ENCODE assay signal across 20 cellular contexts in genomic region chr1:167238713-167239112, GRCh38. TPM values are rescaled to one million over a fixed set of nuclear protein-coding genes. Genes with fewer than 3 reads are reported as not detected.
DNase-seq lines count a peak whose midpoint lies in the region; ATAC-seq and TF ChIP-seq lines count a peak whose summit lies in the region.
"Had no signal": no experiment of that assay in that cellular context is flagged by ENCODE, and none has a peak within 500 bp of the region (broad histone marks: within the 10 kb centered on the region; RNA-seq: fewer than 3 reads in every experiment).

No MANE protein-coding gene starts in this region.

- no peaks in the 10 kb centered on the region for H3K9me3 Mint-ChIP-seq in activated CD4-positive, alpha-beta T cell treated with anti-CD3 and anti-CD28 coated beads, Interleukin-2, amount 10 ng/mL, durations not matched to agents 24 days and 14 days
- H3K9me3 Mint-ChIP-seq: CD4-positive, alpha-beta T cell; H9 had no signal

- DNase-seq in activated CD4-positive, alpha-beta T cell treated with anti-CD3 and anti-CD28 coated beads, Interleukin-2, amount 10 ng/mL, durations not matched to agents 24 days and 14 days, result peak; percentile 26
- DNase-seq in activated CD4-positive, alpha-beta T cell treated with anti-CD3 and anti-CD28 coated beads for 4 hours, result no peak
- DNase-seq in left colon (no peak), hippocampal formation (lab: John Stamatoyannopoulos, UW) (no peak)
- no peak for DNase-seq in activated CD4-positive, CD25-positive, alpha-beta regulatory T cell (lab: John Stamatoyannopoulos, UW)
- DNase-seq: AML-193; BE2C; CD4-positive, alpha-beta T cell; CD8-positive, alpha-beta memory T cell; DMS53; DND-41; GM23248; H9 had no signal

- no peak for TF ChIP-seq RAD21 in liver (IDR thresholded peaks at IDR 0.05)

- TF ChIP-seq CTCF in liver (IDR thresholded peaks at IDR 0.05; ENCODE audit: low read depth, low read length, missing input control), result no peak

- no peaks in the 10 kb centered on the region for H3K36me3 ChIP-seq in liver (ENCODE audit: control insufficient read depth in 4 of 4, insufficient read depth in 3 of 4, low read depth in 1 of 4, low read length in 3 of 4)
- H3K36me3 ChIP-seq: BE2C had no signal

- no peak overlapping the region for H3K27ac Mint-ChIP-seq in activated CD4-positive, alpha-beta T cell treated with anti-CD3 and anti-CD28 coated beads, Interleukin-2, amount 10 ng/mL, durations not matched to agents 24 days and 14 days
- H3K27ac Mint-ChIP-seq: CD14-positive monocyte; CD4-positive, alpha-beta T cell; CD8-positive, alpha-beta memory T cell had no signal

- H3K9ac ChIP-seq in liver (ENCODE audit: low read depth in 1 of 2, low read length in 2 of 2), result no peak overlapping the region
- H3K9ac ChIP-seq: BLaER1 treated with 17β-estradiol and CSF1 and Interleukin-3, amounts not matched to agents 10 nM and 100 nM; GM23248 had no signal

- no peaks in the 10 kb centered on the region for H3K27me3 Mint-ChIP-seq in activated CD4-positive, alpha-beta T cell treated with anti-CD3 and anti-CD28 coated beads, Interleukin-2, amount 10 ng/mL, durations not matched to agents 24 days and 14 days
- H3K27me3 Mint-ChIP-seq: CD4-positive, alpha-beta T cell; CD8-positive, alpha-beta memory T cell had no signal

- H3K36me3 Mint-ChIP-seq in activated CD4-positive, alpha-beta T cell treated with anti-CD3 and anti-CD28 coated beads, Interleukin-2, amount 10 ng/mL, durations not matched to agents 24 days and 14 days (ENCODE audit: low read depth), result peaks cover 2% of the 10 kb centered on the region

- no peaks in the 10 kb centered on the region for H3K27me3 ChIP-seq in liver (ENCODE audit: control insufficient read depth in 4 of 4, insufficient read depth in 4 of 4, low read length in 3 of 4)
- H3K27me3 ChIP-seq: BE2C; BLaER1 treated with 17β-estradiol and CSF1 and Interleukin-3, amounts not matched to agents 10 nM and 100 nM had no signal

- H3K4me1 ChIP-seq in liver (ENCODE audit: control insufficient read depth in 4 of 4, insufficient read depth in 4 of 4, low read length in 3 of 4), result peaks cover 0 to 5% (median under 1%) of the 10 kb centered on the region in 4 donors

- H3K9me3 ChIP-seq in liver (ENCODE audit: control insufficient read depth in 4 of 4, low read length in 3 of 4), result no peaks in the 10 kb centered on the region
- H3K9me3 ChIP-seq: BE2C had no signal

- intact Hi-C loops in activated CD4-positive, alpha-beta T cell treated with anti-CD3 and anti-CD28 coated beads, Interleukin-2, amount 10 ng/mL, durations not matched to agents 24 days and 14 days (cut with micrococcal nuclease), result no loop called here
- intact Hi-C loops in left colon (cut with DNase I, micrococcal nuclease), result no loop called here

- no peak overlapping the region for H3K27ac ChIP-seq in liver (ENCODE audit: low read depth in 1 of 2, low read length in 2 of 2)
- H3K27ac ChIP-seq: 22Rv1; BLaER1 treated with 17β-estradiol and CSF1 and Interleukin-3, amounts not matched to agents 10 nM and 100 nM; GM23248 had no signal

- no peak overlapping the region for H3K4me3 Mint-ChIP-seq in activated CD4-positive, alpha-beta T cell treated with anti-CD3 and anti-CD28 coated beads, Interleukin-2, amount 10 ng/mL, durations not matched to agents 24 days and 14 days
- H3K4me3 Mint-ChIP-seq: CD14-positive monocyte; CD4-positive, alpha-beta T cell; CD8-positive, alpha-beta memory T cell; H9 had no signal

- no peak overlapping the region for H3K4me3 ChIP-seq in liver (ENCODE audit: low read depth in 1 of 3, low read length in 3 of 3)
- H3K4me3 ChIP-seq: BLaER1 treated with 17β-estradiol and CSF1 and Interleukin-3, amounts not matched to agents 10 nM and 100 nM; GM23248 had no signal

- ATAC-seq in left colon, result peak; percentile 27
- ATAC-seq in GM19351 (IDR thresholded peaks at IDR 0.05; ENCODE audit: unreplicated experiment), result no peak
- ATAC-seq in HG02884 (IDR thresholded peaks at IDR 0.05; ENCODE audit: unreplicated experiment), result no peak
- ATAC-seq: HCT116 had no signal

- peaks cover 3% of the 10 kb centered on the region for H3K4me1 Mint-ChIP-seq in activated CD4-positive, alpha-beta T cell treated with anti-CD3 and anti-CD28 coated beads, Interleukin-2, amount 10 ng/mL, durations not matched to agents 24 days and 14 days

TF ChIP-seq in liver, 16 proteins besides CTCF, POLR2A, EP300 and RAD21:
- TF ChIP-seq NR2F2 (IDR thresholded peaks at IDR 0.05) (no peak), GABPA (IDR thresholded peaks at IDR 0.05 in 1 of 2, conservative IDR thresholded peaks at IDR 0.05 in 1 of 2) (no peak), HNF4A (conservative IDR thresholded peaks at IDR 0.05) (peak; percentile 70 to 77), MAX (IDR thresholded peaks at IDR 0.05) (no peak), YY1 (IDR thresholded peaks at IDR 0.05) (peak; percentile 18), HNF4G (IDR thresholded peaks at IDR 0.05) (peak; percentile 27), EGR1 (IDR thresholded peaks at IDR 0.05; ENCODE audit: low read depth in 2 of 2) (no peak), JUND (IDR thresholded peaks at IDR 0.05) (no peak), TAF1 (conservative IDR thresholded peaks at IDR 0.05) (no peak)

RNA-seq across cellular contexts. Expression of gene POU2F1, which starts 18.0 kb away (rescaled TPM):
- 17.2 and 17.5 TPM in 2 replicates for total RNA-seq in activated CD4-positive, alpha-beta T cell treated with anti-CD3 and anti-CD28 coated beads, Interleukin-2, amount 10 ng/mL, durations not matched to agents 24 days and 14 days
- 10 to 100 TPM; 14.3 to 16.4 TPM for total RNA-seq in left colon
- 10 to 100 TPM in 1 of 2 donors, 1 to 10 TPM in 1; 7.7 to 10.5 TPM for total RNA-seq in liver
- 1 to 10 TPM in 1 of 2 donors, under 1 TPM in 1; 0.93 to 5.4 TPM for polyA plus RNA-seq in liver
